ENCODE assay signal across 17 cellular contexts in the genomic region with DNA sequence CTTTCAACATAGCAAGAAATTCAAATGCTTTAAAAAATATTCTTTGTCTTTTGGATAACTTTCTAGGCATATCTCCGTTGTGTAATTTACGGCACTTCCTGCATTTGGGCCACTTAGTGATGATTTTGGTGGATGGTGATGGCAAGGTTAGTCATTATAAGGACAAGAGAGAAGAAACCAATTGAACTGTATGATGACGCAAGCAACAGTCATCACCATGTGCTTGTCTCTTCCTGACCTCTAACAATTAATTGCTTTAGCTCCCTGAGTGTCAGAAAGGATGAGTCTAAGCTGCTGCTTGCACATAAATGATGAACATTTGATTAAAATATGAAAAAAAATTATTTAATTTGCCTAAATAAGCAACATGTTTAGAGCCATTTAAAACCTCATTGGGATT. TPM values are rescaled to one million over a fixed set of nuclear protein-coding genes. Genes with fewer than 3 reads are reported as not detected.
DNase-seq lines count a peak whose midpoint lies in the region; ATAC-seq and TF ChIP-seq lines count a peak whose summit lies in the region.
"Had no signal": no experiment of that assay in that cellular context is flagged by ENCODE, and none has a peak within 500 bp of the region (broad histone marks: within the 10 kb centered on the region; RNA-seq: fewer than 3 reads in every experiment).

No MANE protein-coding gene starts in this region.

- H3K27me3 ChIP-seq in breast epithelium: no peaks in the 10 kb centered on the region
- H3K27me3 ChIP-seq in PC-3 (ENCODE audit: low read length): no peaks in the 10 kb centered on the region
- no peaks in the 10 kb centered on the region for H3K27me3 ChIP-seq in fibroblast of lung (ENCODE audit: control insufficient read depth, insufficient read depth, low read length)
- H3K27me3 ChIP-seq: gastroesophageal sphincter had no signal

- no peaks in the 10 kb centered on the region for H3K79me2 ChIP-seq in PC-3 (ENCODE audit: low read length)
- H3K79me2 ChIP-seq in fibroblast of lung (ENCODE audit: control insufficient read depth, insufficient read depth, low read length): no peaks in the 10 kb centered on the region

- no peak for TF ChIP-seq POLR2A in breast epithelium (IDR thresholded peaks at IDR 0.05)

- ATAC-seq in PC-3: peak; percentile 58
- no peak for ATAC-seq in HG02840 (IDR thresholded peaks at IDR 0.05; ENCODE audit: low FRiP score, unreplicated experiment)
- ATAC-seq: A549, gastroesophageal sphincter, psoas muscle, T-helper 17 cell had no signal

- BruUV-seq in MCF 10A (replicated peaks; lab: Mats Ljungman, UMichigan): no TSS peak
- no TSS peak for BruUV-seq in PC-3 (replicated peaks; lab: Mats Ljungman, UMichigan)

- H3K36me3 ChIP-seq in breast epithelium (no peaks in the 10 kb centered on the region), PC-3 (ENCODE audit: low read depth, low read length) (no peaks in the 10 kb centered on the region), fibroblast of lung (ENCODE audit: control insufficient read depth, insufficient read depth, low read length) (no peaks in the 10 kb centered on the region)
- H3K36me3 ChIP-seq: gastroesophageal sphincter had no signal

- no peaks in the 10 kb centered on the region for H4K20me1 ChIP-seq in PC-3 (ENCODE audit: low read length)
- no peaks in the 10 kb centered on the region for H4K20me1 ChIP-seq in fibroblast of lung (ENCODE audit: control insufficient read depth, extremely low read depth, insufficient read depth, low read length)

- POLR2A ChIA-PET in MCF 10A (lab: Yijun Ruan, JAX): interaction anchor here (0.6 to 1.2 kb wide), 4 partner anchors 9 to 1515 kb away, joined by 3 to 4 read pairs (median 3); partner anchors contain the start of gene GPR87
- POLR2A ChIA-PET in PC-3 (lab: Charles Lee; ENCODE audit: unreplicated experiment): no interaction called here

- H3F3A ChIP-seq in PC-3 (ENCODE audit: low read length, unreplicated experiment): no peaks in the 10 kb centered on the region

- H3K4me3 ChIP-seq in breast epithelium: no peak overlapping the region
- H3K4me3 ChIP-seq in PC-3 (ENCODE audit: low read length): no peak overlapping the region
- no peak overlapping the region for H3K4me3 ChIP-seq in fibroblast of lung (replicated peaks in 1 of 4; ENCODE audit: control extremely low read depth in 1 of 4, insufficient read depth in 1 of 4, low read depth in 3 of 4, low read length in 4 of 4)
- H3K4me3 ChIP-seq: A549, gastroesophageal sphincter, psoas muscle had no signal

- H3K9ac ChIP-seq in PC-3 (ENCODE audit: low read length) (no peak overlapping the region), fibroblast of lung (ENCODE audit: insufficient read depth, low read length) (no peak overlapping the region)

- TF ChIP-seq CTCF in MCF 10A (IDR thresholded peaks at IDR 0.05; ENCODE audit: unreplicated experiment) (no peak), breast epithelium (IDR thresholded peaks at IDR 0.05) (no peak), PC-3 (conservative IDR thresholded peaks at IDR 0.05; ENCODE audit: low read depth, low read length) (no peak), fibroblast of lung (conservative IDR thresholded peaks at IDR 0.05 in 1 of 2, IDR thresholded peaks at IDR 0.05 in 1 of 2; ENCODE audit: low read depth in 1 of 2, low read length in 2 of 2) (no peak)

- no peaks in the 10 kb centered on the region for H3K9me2 ChIP-seq in PC-3 (replicated peaks; ENCODE audit: low read length)

- H3K27ac Mint-ChIP-seq in MCF 10A (ENCODE audit: low read depth, unreplicated experiment): no peak overlapping the region
- H3K27ac Mint-ChIP-seq: activated CD4-positive, alpha-beta T cell treated with anti-CD3 and anti-CD28 coated beads, Interleukin-2, amount 10 ng/mL, durations not matched to agents 24 days and 14 days; activated T-helper 1 cell treated with anti-CD3 and anti-CD28 coated beads, Interleukin-12 subunit alpha, Interleukin-12 subunit beta, Interleukin-2, Interleukin-4 antibody, amounts not matched to agents 30 ng/mL and 10 ng/mL and 1 ng/mL, durations not matched to agents 14 hours and 24 hours and 36 hours; dendritic cell treated with granulocyte-macrophage colony-stimulating factor and Interleukin-4, amounts not matched to agents 40 ng/mL and 50 ng/mL, for 4 days; T-helper 17 cell had no signal

- H3K9me3 ChIP-seq in breast epithelium (no peaks in the 10 kb centered on the region), PC-3 (ENCODE audit: low read length) (no peaks in the 10 kb centered on the region), fibroblast of lung (ENCODE audit: control insufficient read depth, insufficient read depth, low read depth, low read length) (no peaks in the 10 kb centered on the region)
- H3K9me3 ChIP-seq: A549, gastroesophageal sphincter, psoas muscle had no signal

- H3K9me3 Mint-ChIP-seq in MCF 10A (ENCODE audit: unreplicated experiment): no peaks in the 10 kb centered on the region
- H3K9me3 Mint-ChIP-seq: activated T-helper 1 cell treated with anti-CD3 and anti-CD28 coated beads, Interleukin-12 subunit alpha, Interleukin-12 subunit beta, Interleukin-2, Interleukin-4 antibody, amounts not matched to agents 30 ng/mL and 10 ng/mL and 1 ng/mL, durations not matched to agents 14 hours and 24 hours and 36 hours had no signal

- no peaks in the 10 kb centered on the region for H3K4me1 ChIP-seq in breast epithelium
- H3K4me1 ChIP-seq in PC-3 (ENCODE audit: insufficient read depth, low read length): peaks cover 16% of the 10 kb centered on the region
- peaks cover 4% of the 10 kb centered on the region for H3K4me1 ChIP-seq in fibroblast of lung (ENCODE audit: control insufficient read depth, extremely low read depth, insufficient read depth, low read length)
- H3K4me1 ChIP-seq: A549, gastroesophageal sphincter, psoas muscle had no signal

- H3K27ac ChIP-seq in breast epithelium (no peak overlapping the region), PC-3 (ENCODE audit: low read length) (no peak overlapping the region), fibroblast of lung (ENCODE audit: insufficient read depth, low read length) (no peak overlapping the region)
- H3K27ac ChIP-seq: A549, gastroesophageal sphincter, psoas muscle had no signal

- H3K4me1 Mint-ChIP-seq in MCF 10A (ENCODE audit: insufficient read depth, unreplicated experiment): no peaks in the 10 kb centered on the region
- H3K4me1 Mint-ChIP-seq: activated CD4-positive, alpha-beta T cell treated with anti-CD3 and anti-CD28 coated beads, Interleukin-2, amount 10 ng/mL, durations not matched to agents 24 days and 14 days; T-helper 17 cell had no signal

- H3K4me3 Mint-ChIP-seq in MCF 10A (ENCODE audit: unreplicated experiment): no peak overlapping the region
- H3K4me3 Mint-ChIP-seq: activated CD4-positive, alpha-beta T cell treated with anti-CD3 and anti-CD28 coated beads, Interleukin-2, amount 10 ng/mL, durations not matched to agents 24 days and 14 days; activated T-helper 1 cell treated with anti-CD3 and anti-CD28 coated beads, Interleukin-12 subunit alpha, Interleukin-12 subunit beta, Interleukin-2, Interleukin-4 antibody, amounts not matched to agents 30 ng/mL and 10 ng/mL and 1 ng/mL, durations not matched to agents 14 hours and 24 hours and 36 hours; dendritic cell treated with granulocyte-macrophage colony-stimulating factor and Interleukin-4, amounts not matched to agents 40 ng/mL and 50 ng/mL, for 4 days; T-helper 17 cell had no signal

- CTCF ChIA-PET in MCF 10A (lab: Yijun Ruan, JAX) (interaction anchor here (0.6 to 0.7 kb wide), 2 partner anchors 168 to 215 kb away, joined by 3 read pairs; no protein-coding TSS in a partner anchor), PC-3 (lab: Charles Lee) (no interaction called here)

- H3K27me3 Mint-ChIP-seq in MCF 10A (ENCODE audit: insufficient read depth, unreplicated experiment): no peaks in the 10 kb centered on the region
- H3K27me3 Mint-ChIP-seq: dendritic cell treated with granulocyte-macrophage colony-stimulating factor and Interleukin-4, amounts not matched to agents 40 ng/mL and 50 ng/mL, for 4 days had no signal

- DNase-seq in MCF 10A (ENCODE audit: unreplicated experiment) (peak; percentile 40), breast epithelium (ENCODE audit: low spot score in 2 of 2) (no peak), PC-3 (peak; percentile 71), fibroblast of lung (ENCODE audit: low read depth in 2 of 2) (peak; percentile 60 to 67), stromal cell of bone marrow (ENCODE audit: low read depth) (peak; percentile 63), NCI-H146 (lab: John Stamatoyannopoulos, UW) (no peak), NCI-H2029 (lab: John Stamatoyannopoulos, UW) (no peak)
- DNase-seq: activated CD4-positive, alpha-beta T cell treated with anti-CD3 and anti-CD28 coated beads, Interleukin-2, amount 10 ng/mL, durations not matched to agents 24 days and 14 days; amygdala; MM.1S; psoas muscle; T-helper 17 cell had no signal

- H2AFZ ChIP-seq in PC-3 (ENCODE audit: low read length) (no peak overlapping the region), fibroblast of lung (ENCODE audit: low read length) (no peak overlapping the region)

- intact Hi-C loops in MCF 10A (cut with micrococcal nuclease): no loop called here
- intact Hi-C loops in breast epithelium (cut with DNase I; ENCODE audit: low total_unique reads): no loop called here
- intact Hi-C loops in PC-3 (cut with micrococcal nuclease): no loop called here

- H3K4me2 ChIP-seq in PC-3 (ENCODE audit: low read length) (no peak overlapping the region), fibroblast of lung (ENCODE audit: extremely low read depth, insufficient read depth, low read length) (no peak overlapping the region)
- H3K4me2 ChIP-seq: A549 had no signal

- H3K36me3 Mint-ChIP-seq in MCF 10A (ENCODE audit: insufficient read depth, unreplicated experiment): peaks cover 6% of the 10 kb centered on the region

RNA-seq across cellular contexts. Expression of gene P2RY12, which starts 11.3 kb away (rescaled TPM):
- total RNA-seq in MCF 10A (2022) (not detected in 2 replicates), breast epithelium (1 to 10 TPM; 3.6 to 9.0 (median 3.7) TPM), PC-3 (2014; rRNA removed) (not detected in 2 replicates), fibroblast of lung (1.8 and 2.5 TPM in 2 replicates)
- 0.34 and 0.45 TPM in 2 replicates for polyA plus RNA-seq in fibroblast of lung
- polyA plus RNA-seq in fibroblast of lung (2012): 0.23 and 0.32 TPM in 2 replicates
- polyA minus RNA-seq in fibroblast of lung (ENCODE audit: low replicate concordance): not detected in 2 replicates
- total RNA-seq: activated CD4-positive, alpha-beta T cell treated with anti-CD3 and anti-CD28 coated beads, Interleukin-2, amount 10 ng/mL, durations not matched to agents 24 days and 14 days; activated T-helper 1 cell treated with anti-CD3 and anti-CD28 coated beads, Interleukin-12 subunit alpha, Interleukin-12 subunit beta, Interleukin-2, Interleukin-4 antibody, amounts not matched to agents 30 ng/mL and 10 ng/mL and 1 ng/mL, durations not matched to agents 14 hours and 24 hours and 36 hours had no signal
- polyA plus RNA-seq: A549 had no signal

Comparison
In these comparisons a context has a peak if more than half of its experiments do, and no peak if none do; other contexts are left out.
1. DNase-seq: peak in MCF 10A (single experiment), PC-3 (single experiment), fibroblast of lung (2 of 2) and stromal cell of bone marrow (single experiment); none in breast epithelium (0 of 2), NCI-H146 (single experiment) and NCI-H2029 (single experiment).